Comparison of ENCODE assay signal across 29 cellular contexts in genomic region chr17:76811834-76812233, GRCh38. TPM values are rescaled to one million over a fixed set of nuclear protein-coding genes. Genes with fewer than 3 reads are reported as not detected.
"Had no signal": no experiment of that assay in that cellular context is flagged by ENCODE, and none has a peak within 500 bp of the region (broad histone marks: within the 10 kb centered on the region; RNA-seq: fewer than 3 reads in every experiment).

No MANE protein-coding gene starts in this region.

- H3K36me3 ChIP-seq: stomach, suprapubic skin, thoracic aorta, thyroid gland, tibial artery, transverse colon, upper lobe of left lung, upper lobe of right lung, uterus, vagina had no signal

- H3K36me3 Mint-ChIP-seq: stimulated activated effector memory CD8-positive, alpha-beta T cell treated with anti-CD3 and anti-CD28 coated beads, Interleukin-12 subunit alpha, Interleukin-12 subunit beta, amount 100 ng/mL, for 72 hours; stimulated activated memory B cell treated with anti-CD40 and anti-IgM and Interleukin-4, amounts not matched to agents 10 μg/mL and 1 μg/mL and 100 μg/mL, for 72 hours; stimulated activated naive B cell treated with anti-CD40 and anti-IgM and Interleukin-4, amounts not matched to agents 10 μg/mL and 1 μg/mL and 100 μg/mL, for 72 hours; type B pancreatic cell had no signal

- H3K27ac ChIP-seq: stomach, suprapubic skin, testis, thoracic aorta, thyroid gland, tibial artery, tibial nerve, transverse colon, upper lobe of left lung, upper lobe of right lung, uterus, vagina had no signal

- ATAC-seq: stimulated activated effector memory CD8-positive, alpha-beta T cell treated with anti-CD3 and anti-CD28 coated beads, Interleukin-12 subunit alpha, Interleukin-12 subunit beta, amount 100 ng/mL, for 72 hours; stimulated activated memory B cell treated with anti-CD40 and anti-IgM and Interleukin-4, amounts not matched to agents 10 μg/mL and 1 μg/mL and 100 μg/mL, for 72 hours; stimulated activated naive B cell treated with anti-CD40 and anti-IgM and Interleukin-4, amounts not matched to agents 10 μg/mL and 1 μg/mL and 100 μg/mL, for 72 hours; stimulated activated naive CD8-positive, alpha-beta T cell treated with anti-CD3 and anti-CD28 coated beads, Interleukin-15, amount 100 ng/mL, for 72 hours; stimulated activated naive CD8-positive, alpha-beta T cell treated with anti-CD3 and anti-CD28 coated beads, Interleukin-15, Interleukin-2, amounts not matched to agents 100 U/mL and 50 U/mL, for 24 hours; upper lobe of right lung had no signal

- H3K9me3 ChIP-seq: stomach, suprapubic skin, testis, thoracic aorta, thyroid gland, tibial artery, tibial nerve, transverse colon, upper lobe of left lung, upper lobe of right lung, uterus, vagina had no signal

- H3K27me3 ChIP-seq: suprapubic skin, testis, thyroid gland, tibial nerve, upper lobe of left lung, upper lobe of right lung, uterus, vagina had no signal

- H3K27ac Mint-ChIP-seq: stimulated activated effector memory CD8-positive, alpha-beta T cell treated with anti-CD3 and anti-CD28 coated beads, Interleukin-12 subunit alpha, Interleukin-12 subunit beta, amount 100 ng/mL, for 72 hours; stimulated activated memory B cell treated with anti-CD40 and anti-IgM and Interleukin-4, amounts not matched to agents 10 μg/mL and 1 μg/mL and 100 μg/mL, for 72 hours; stimulated activated naive B cell treated with anti-CD40 and anti-IgM and Interleukin-4, amounts not matched to agents 10 μg/mL and 1 μg/mL and 100 μg/mL, for 72 hours; stimulated activated naive CD8-positive, alpha-beta T cell treated with anti-CD3 and anti-CD28 coated beads, Interleukin-15, Interleukin-2, amounts not matched to agents 100 ng/mL and 50 ng/mL, for 24 hours had no signal

- DNase-seq: stimulated activated CD4-positive, alpha-beta T cell treated with anti-CD3 and anti-CD28 coated beads, Interleukin-2, amount 100 ng/mL, for 48 hours; stimulated activated CD4-positive, alpha-beta T cell treated with anti-CD3 and anti-CD28 coated beads, Interleukin-4, amount 100 ng/mL, for 1 hour; stimulated activated CD4-positive, alpha-beta T cell treated with anti-CD3 and anti-CD28 coated beads, Interleukin-4, amount 100 ng/mL, for 24 hours; stimulated activated CD4-positive, alpha-beta T cell treated with anti-CD3 and anti-CD28 coated beads, Interleukin-4, amount 100 ng/mL, for 4 hours; stimulated activated CD8-positive, alpha-beta memory T cell treated with anti-CD3 and anti-CD28 coated beads, Interleukin-4, amount 100 ng/mL, for 48 hours; stimulated activated naive B cell treated with anti-CD40 and anti-IgM and Interleukin-4, amounts not matched to agents 10 μg/mL and 1 μg/mL and 100 μg/mL, for 72 hours; stimulated activated naive CD4-positive, alpha-beta T cell; stimulated activated naive CD4-positive, alpha-beta T cell treated with Interleukin-2 at 50 U/mL for 16 hours; stimulated activated naive CD8-positive, alpha-beta T cell treated with anti-CD3 and anti-CD28 coated beads, Interleukin-15, amount 100 ng/mL, for 72 hours; stimulated activated naive CD8-positive, alpha-beta T cell treated with anti-CD3 and anti-CD28 coated beads, Interleukin-15, Interleukin-2, amounts not matched to agents 100 U/mL and 50 U/mL, for 24 hours; stomach; substantia nigra; testis; thyroid gland; tibial artery; transverse colon; trophoblast cell; upper lobe of left lung; upper lobe of right lung; uterus had no signal

- H3K27me3 Mint-ChIP-seq: stimulated activated naive CD8-positive, alpha-beta T cell treated with anti-CD3 and anti-CD28 coated beads, Interleukin-15, amount 100 ng/mL, for 72 hours; stimulated activated naive CD8-positive, alpha-beta T cell treated with anti-CD3 and anti-CD28 coated beads, Interleukin-15, Interleukin-2, amounts not matched to agents 100 ng/mL and 50 ng/mL, for 24 hours had no signal

- H3K4me3 ChIP-seq: stomach, suprapubic skin, testis, thoracic aorta, thyroid gland, tibial artery, tibial nerve, transverse colon, upper lobe of left lung, upper lobe of right lung, uterus, vagina had no signal

- H3K9me3 Mint-ChIP-seq: stimulated activated effector memory CD8-positive, alpha-beta T cell treated with anti-CD3 and anti-CD28 coated beads, Interleukin-12 subunit alpha, Interleukin-12 subunit beta, amount 100 ng/mL, for 72 hours; stimulated activated memory B cell treated with anti-CD40 and anti-IgM and Interleukin-4, amounts not matched to agents 10 μg/mL and 1 μg/mL and 100 μg/mL, for 72 hours; stimulated activated naive CD8-positive, alpha-beta T cell treated with anti-CD3 and anti-CD28 coated beads, Interleukin-15, amount 100 ng/mL, for 72 hours; stimulated activated naive CD8-positive, alpha-beta T cell treated with anti-CD3 and anti-CD28 coated beads, Interleukin-15, Interleukin-2, amounts not matched to agents 100 ng/mL and 50 ng/mL, for 24 hours; type B pancreatic cell had no signal

- H3K4me1 ChIP-seq: thyroid gland, tibial artery, tibial nerve, transverse colon, upper lobe of right lung, uterus, vagina had no signal

- H3K4me3 Mint-ChIP-seq: stimulated activated effector memory CD8-positive, alpha-beta T cell treated with anti-CD3 and anti-CD28 coated beads, Interleukin-12 subunit alpha, Interleukin-12 subunit beta, amount 100 ng/mL, for 72 hours; stimulated activated memory B cell treated with anti-CD40 and anti-IgM and Interleukin-4, amounts not matched to agents 10 μg/mL and 1 μg/mL and 100 μg/mL, for 72 hours; stimulated activated naive B cell treated with anti-CD40 and anti-IgM and Interleukin-4, amounts not matched to agents 10 μg/mL and 1 μg/mL and 100 μg/mL, for 72 hours; stimulated activated naive CD8-positive, alpha-beta T cell treated with anti-CD3 and anti-CD28 coated beads, Interleukin-15, amount 100 ng/mL, for 72 hours; stimulated activated naive CD8-positive, alpha-beta T cell treated with anti-CD3 and anti-CD28 coated beads, Interleukin-15, Interleukin-2, amounts not matched to agents 100 ng/mL and 50 ng/mL, for 24 hours; type B pancreatic cell had no signal

- FAIRE-seq: urothelium cell line had no signal

RNA-seq across cellular contexts. Expression of gene MGAT5B, which starts 56.4 kb away (rescaled TPM):
- total RNA-seq: transverse colon had no signal
